Comparison of ENCODE assay signal across 8 cellular contexts in the genomic region with DNA sequence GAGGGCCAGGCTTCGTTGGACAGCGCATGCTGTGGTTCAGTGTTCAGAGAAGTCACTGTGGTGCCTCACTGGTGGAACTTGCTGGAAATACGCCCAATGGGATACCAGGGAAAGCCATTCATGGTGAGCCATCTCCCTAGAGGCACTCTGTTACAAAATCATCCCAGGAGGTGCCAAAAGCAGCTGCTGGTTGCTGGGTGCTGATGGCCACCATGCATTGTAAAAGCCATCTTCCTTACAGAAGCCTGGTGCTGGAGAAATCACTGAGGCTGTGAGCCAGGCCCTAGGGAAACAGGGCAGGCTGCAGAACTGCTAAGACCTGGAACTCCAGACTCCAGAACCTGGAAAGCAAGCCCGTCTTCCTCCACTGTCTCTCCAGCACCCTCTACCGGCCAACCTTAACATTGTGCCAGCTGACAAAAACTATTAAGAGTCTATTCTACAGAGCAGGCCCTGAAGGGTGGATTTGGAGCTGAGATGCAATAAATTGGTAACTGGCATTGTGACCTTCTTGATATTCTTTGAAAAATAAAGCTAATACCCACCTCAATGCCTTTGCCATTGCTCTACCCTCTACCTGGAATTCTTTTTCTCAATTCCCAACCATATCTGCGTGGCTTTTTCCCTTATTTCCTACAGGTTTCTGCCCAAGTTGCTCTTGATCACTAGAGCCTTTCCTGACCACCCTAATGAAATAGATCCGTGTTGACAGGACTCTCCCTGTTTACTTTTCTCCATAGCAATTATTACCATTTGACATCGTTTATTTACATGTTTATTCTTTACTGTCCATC. TPM values are rescaled to one million over a fixed set of nuclear protein-coding genes. Genes with fewer than 3 reads are reported as not detected.
A peak's percentile ranks its signal among the peaks of the same experiment; 100 is the strongest.
DNase-seq lines count a peak whose midpoint lies in the region; ATAC-seq and TF ChIP-seq lines count a peak whose summit lies in the region.

No MANE protein-coding gene starts in this region.

- intact Hi-C loops in activated CD4-positive, alpha-beta memory T cell treated with anti-CD3 and anti-CD28 coated beads for 36 hours (cut with micrococcal nuclease): loop anchor here (5.0 kb wide), 2 partner anchors 245 to 890 kb away; no protein-coding TSS in a partner anchor

- peaks cover 2% of the 10 kb centered on the region for H3K36me3 Mint-ChIP-seq in activated CD4-positive, alpha-beta memory T cell treated with anti-CD3 and anti-CD28 coated beads for 36 hours
- H3K36me3 Mint-ChIP-seq in memory B cell: no peaks in the 10 kb centered on the region

- peak; percentile 42 for ATAC-seq in memory B cell (ENCODE audit: low read depth)
- ATAC-seq in HG03439 (IDR thresholded peaks at IDR 0.05; ENCODE audit: unreplicated experiment): no peak

- CTCF ChIA-PET in HEK293T (lab: Yijun Ruan, JAX): interaction anchor here (0.7 to 2.3 kb wide), 9 partner anchors 16 to 279 kb away, joined by 3 to 13 read pairs (median 5); no protein-coding TSS in a partner anchor
- CTCF ChIA-PET in activated CD4-positive, alpha-beta memory T cell treated with anti-CD3 and anti-CD28 coated beads for 36 hours (lab: Charles Lee): interaction anchor here (0.6 to 5.0 kb wide), 20 partner anchors 8 to 487 kb away, joined by 3 to 46 read pairs (median 5); a partner anchor contains a TSS

- DNase-seq in C1 segment of cervical spinal cord (lab: John Stamatoyannopoulos, UW): peak in 12 of 14 donors; percentile 8 to 62 (median 28)
- peak; percentile 76 for DNase-seq in HEK293T (ENCODE audit: extremely low spot score)
- DNase-seq in NCI-H748 (lab: John Stamatoyannopoulos, UW; ENCODE audit: unreplicated experiment): peak; percentile 84
- DNase-seq in activated CD4-positive, alpha-beta memory T cell treated with anti-CD3 and anti-CD28 coated beads for 36 hours: peak; percentile 77
- peak; percentile 43 for DNase-seq in effector CD8-positive, alpha-beta T cell (lab: John Stamatoyannopoulos, UW)
- peak; percentile 58 to 63 for DNase-seq in memory B cell (ENCODE audit: low spot score in 2 of 2)
- peak; percentile 21 to 29 for DNase-seq in stimulated activated CD8-positive, alpha-beta memory T cell treated with anti-CD3 and anti-CD28 coated beads, Interleukin-4, amount 100 ng/mL, for 4 hours (ENCODE audit: low read depth in 2 of 2, low spot score in 1 of 2)

- H3K27ac Mint-ChIP-seq in activated CD4-positive, alpha-beta memory T cell treated with anti-CD3 and anti-CD28 coated beads for 36 hours: no peak overlapping the region
- no peak overlapping the region for H3K27ac Mint-ChIP-seq in memory B cell

- no peak overlapping the region for H3K4me3 Mint-ChIP-seq in activated CD4-positive, alpha-beta memory T cell treated with anti-CD3 and anti-CD28 coated beads for 36 hours
- H3K4me3 Mint-ChIP-seq in memory B cell: no peak overlapping the region

- H3K4me1 Mint-ChIP-seq in activated CD4-positive, alpha-beta memory T cell treated with anti-CD3 and anti-CD28 coated beads for 36 hours (ENCODE audit: low read depth): peaks cover 35% of the 10 kb centered on the region
- H3K4me1 Mint-ChIP-seq in memory B cell: no peaks in the 10 kb centered on the region

- no peaks in the 10 kb centered on the region for H3K27me3 Mint-ChIP-seq in activated CD4-positive, alpha-beta memory T cell treated with anti-CD3 and anti-CD28 coated beads for 36 hours
- no peaks in the 10 kb centered on the region for H3K27me3 Mint-ChIP-seq in memory B cell

- POLR2A ChIA-PET in HEK293T (lab: Yijun Ruan, JAX): interaction anchor here (1.3 kb wide), 1 partner anchor 17 kb away, joined by 3 read pairs; no protein-coding TSS in a partner anchor
- POLR2A ChIA-PET in activated CD4-positive, alpha-beta memory T cell treated with anti-CD3 and anti-CD28 coated beads for 36 hours (lab: Charles Lee): interaction anchor here (1.1 kb wide), 1 partner anchor 64 kb away, joined by 3 read pairs; no protein-coding TSS in a partner anchor

- H3K9me3 Mint-ChIP-seq in activated CD4-positive, alpha-beta memory T cell treated with anti-CD3 and anti-CD28 coated beads for 36 hours: peaks cover under 1% of the 10 kb centered on the region
- H3K9me3 Mint-ChIP-seq in memory B cell: no peaks in the 10 kb centered on the region

TF ChIP-seq in HEK293T, 16 proteins besides CTCF, POLR2A, EP300 and RAD21:
- no peak for TF ChIP-seq FOXK2 (IDR thresholded peaks at IDR 0.05)
- TF ChIP-seq CTBP1 (IDR thresholded peaks at IDR 0.05; ENCODE audit: borderline replicate concordance): no peak
- no peak for TF ChIP-seq NFRKB (IDR thresholded peaks at IDR 0.05)
- TF ChIP-seq ARNT (IDR thresholded peaks at IDR 0.05): no peak
- no peak for TF ChIP-seq FOXA1 (IDR thresholded peaks at IDR 0.05)

RNA-seq across cellular contexts. Expression of a gene that starts 18.5 kb away (rescaled TPM):
- total RNA-seq in activated CD4-positive, alpha-beta memory T cell treated with anti-CD3 and anti-CD28 coated beads for 36 hours: 100 to 1,000 TPM; 452 TPM

RNA-seq across cellular contexts. Expression of a gene that starts 56.6 kb away (rescaled TPM):
- total RNA-seq in activated CD4-positive, alpha-beta memory T cell treated with anti-CD3 and anti-CD28 coated beads for 36 hours: 1 to 10 TPM; 6.8 to 6.9 TPM

Comparison
In these comparisons a context has a peak if more than half of its experiments do, and no peak if none do; other contexts are left out.
1. DNase-seq: peak in every context shown above with its lines; median percentile 84 in NCI-H748; 77 in activated CD4-positive, alpha-beta memory T cell treated with anti-CD3 and anti-CD28 coated beads for 36 hours; 76 in HEK293T; 60 in memory B cell; 43 in effector CD8-positive, alpha-beta T cell; 28 in C1 segment of cervical spinal cord; 25 in stimulated activated CD8-positive, alpha-beta memory T cell treated with anti-CD3 and anti-CD28 coated beads, Interleukin-4, amount 100 ng/mL, for 4 hours.